ENCODE assay signal across 1 cellular context in genomic region chr2:186485576-186485870, GRCh38.
TF ChIP-seq lines count a peak whose summit lies in the region.

No MANE protein-coding gene starts in this region.

TF ChIP-seq in GM12878, 131 proteins besides CTCF, POLR2A, EP300 and RAD21 (continued from another document):
- TF ChIP-seq CEBPZ (IDR thresholded peaks at IDR 0.05; ENCODE audit: low read depth, low read length): no peak
- TF ChIP-seq ATF3 (IDR thresholded peaks at IDR 0.05; ENCODE audit: borderline replicate concordance, extremely low read depth, low read depth, low read length): no peak
- TF ChIP-seq KDM1A (IDR thresholded peaks at IDR 0.05; ENCODE audit: borderline replicate concordance): no peak
- no peak for TF ChIP-seq ASH2L (IDR thresholded peaks at IDR 0.05; ENCODE audit: borderline replicate concordance, low read depth)
- no peak for TF ChIP-seq PBX3 (IDR thresholded peaks at IDR 0.05; ENCODE audit: insufficient replicate concordance, low read depth, low read length)
- no peak for TF ChIP-seq TARDBP (IDR thresholded peaks at IDR 0.05; ENCODE audit: borderline replicate concordance)
- TF ChIP-seq PAX8 (IDR thresholded peaks at IDR 0.05): 0 out of 2 replicates have a peak, but pooled peaks have one; percentile 73
- TF ChIP-seq LARP7 (IDR thresholded peaks at IDR 0.05): no peak
- TF ChIP-seq ELK1 (IDR thresholded peaks at IDR 0.05; ENCODE audit: low read depth, low read length): no peak
- TF ChIP-seq ZZZ3 (IDR thresholded peaks at IDR 0.05; ENCODE audit: control insufficient read depth, insufficient read length, low read depth): no peak
- TF ChIP-seq BHLHE40 (IDR thresholded peaks at IDR 0.05; ENCODE audit: borderline replicate concordance in 1 of 2, low read depth in 2 of 2, low read length in 1 of 2): peak; percentile 84 to 89
- no peak for TF ChIP-seq CUX1 (IDR thresholded peaks at IDR 0.05; ENCODE audit: insufficient replicate concordance, low read depth, low read length)
- peak; percentile 37; the same call in 1 of the 2 replicates for TF ChIP-seq NKRF (conservative IDR thresholded peaks at IDR 0.05)
- TF ChIP-seq ZBTB40 (IDR thresholded peaks at IDR 0.05; ENCODE audit: borderline replicate concordance): no peak
- TF ChIP-seq STAT1 (conservative IDR thresholded peaks at IDR 0.05): no peak
- TF ChIP-seq ZNF384 (IDR thresholded peaks at IDR 0.05; ENCODE audit: borderline replicate concordance, low read depth, low read length): no peak
- TF ChIP-seq SMAD5 (IDR thresholded peaks at IDR 0.05; ENCODE audit: low read depth): no peak
- TF ChIP-seq MLLT1 (IDR thresholded peaks at IDR 0.05): no peak
- TF ChIP-seq SIN3A (IDR thresholded peaks at IDR 0.05; ENCODE audit: low read depth, low read length): no peak
- no peak for TF ChIP-seq JUNB (IDR thresholded peaks at IDR 0.05)
- TF ChIP-seq ZNF622 (IDR thresholded peaks at IDR 0.05): no peak
- TF ChIP-seq GATAD2B (conservative IDR thresholded peaks at IDR 0.05; ENCODE audit: low read depth): no peak
- TF ChIP-seq CEBPB (IDR thresholded peaks at IDR 0.05; ENCODE audit: borderline replicate concordance in 1 of 2, low read depth in 2 of 2, low read length in 2 of 2): no peak
- no peak for TF ChIP-seq FOXK2 (IDR thresholded peaks at IDR 0.05)
